In genomic region chr1:211519602-211520001, GRCh38 we compare ENCODE assay signal across 28 cellular contexts. TPM values are rescaled to one million over a fixed set of nuclear protein-coding genes. Genes with fewer than 3 reads are reported as not detected.
"Had no signal": no experiment of that assay in that cellular context is flagged by ENCODE, and none has a peak within 500 bp of the region (broad histone marks: within the 10 kb centered on the region; RNA-seq: fewer than 3 reads in every experiment).

No MANE protein-coding gene starts in this region.

- H3K36me3 Mint-ChIP-seq: activated naive CD4-positive, alpha-beta T cell treated with anti-CD3 and anti-CD28 coated beads, Interleukin-2, amount 50 U/mL, for 24 hours; brain had no signal

- H3K4me3 Mint-ChIP-seq: activated CD8-positive, alpha-beta T cell treated with anti-CD3 and anti-CD28 coated beads, Interleukin-2, amount 10 ng/mL, durations not matched to agents 7 days and 5 days; activated naive CD4-positive, alpha-beta T cell treated with anti-CD3 and anti-CD28 coated beads, Interleukin-2, amount 50 U/mL, for 24 hours; activated T-cell treated with anti-CD3 and anti-CD28 coated beads, Interleukin-2, amount 50 U/mL, for 24 hours; activated T-helper 1 cell treated with anti-CD3 and anti-CD28 coated beads, Interleukin-12 subunit alpha, Interleukin-12 subunit beta, Interleukin-2, Interleukin-4 antibody, amounts not matched to agents 30 ng/mL and 10 ng/mL and 1 ng/mL, durations not matched to agents 14 hours and 24 hours and 36 hours; central memory CD8-positive, alpha-beta T cell; T-helper 1 cell treated with Interleukin-12 subunit alpha and Interleukin-12 subunit beta and Interleukin-4 antibody, amounts not matched to agents 30 μg/mL and 1 μg/mL, for 36 hours had no signal

- ATAC-seq: activated CD8-positive, alpha-beta T cell treated with anti-CD3 and anti-CD28 coated beads, Interleukin-2, amount 10 ng/mL, durations not matched to agents 7 days and 5 days; PC-3 had no signal

- H3K27me3 ChIP-seq: SJSA1 had no signal

- H3K27ac ChIP-seq: SJSA1 had no signal

- DNase-seq: activated CD4-positive, alpha-beta T cell treated with anti-CD3 and anti-CD28 coated beads for 48 hours; activated CD4-positive, alpha-beta T cell treated with anti-CD3 and anti-CD28 coated beads, Interleukin-2, amount 50 U/mL, for 4 hours; activated CD4-positive, CD25-positive, alpha-beta regulatory T cell treated with anti-CD3 and anti-CD28 coated beads, Interleukin-2, amount 50 U/mL, for 72 hours; activated CD8-positive, alpha-beta T cell treated with anti-CD3 and anti-CD28 coated beads, Interleukin-2, amount 10 ng/mL, durations not matched to agents 7 days and 5 days; activated effector memory CD4-positive, alpha-beta T cell treated with Interleukin-2 at 50 U/mL for 16 hours; activated naive CD4-positive, alpha-beta T cell; activated T-cell treated with anti-CD3 and anti-CD28 coated beads, Interleukin-2, amount 50 U/mL, for 24 hours; amygdala; Kasumi-1; KBM-7; NCI-H1048; NCI-H146; NCI-H187 treated with DMSO at 0.1 percent for 48 hours; NCI-H2081 treated with DMSO at 0.1 percent for 48 hours; NCI-H2227 treated with DMSO at 0.1 percent for 48 hours; NCI-H446 treated with DMSO at 0.1 percent for 48 hours; NCI-H524 treated with DMSO at 0.1 percent for 48 hours; NCI-H82; PC-3; SHP77 had no signal

- FAIRE-seq: astrocyte, RCC 7860 had no signal

- H3K36me3 ChIP-seq: SJSA1 had no signal

- H3K27me3 Mint-ChIP-seq: activated naive CD4-positive, alpha-beta T cell treated with anti-CD3 and anti-CD28 coated beads, Interleukin-2, amount 50 U/mL, for 24 hours; central memory CD8-positive, alpha-beta T cell had no signal

- H3K27ac Mint-ChIP-seq: activated CD8-positive, alpha-beta T cell treated with anti-CD3 and anti-CD28 coated beads, Interleukin-2, amount 10 ng/mL, durations not matched to agents 7 days and 5 days; activated naive CD4-positive, alpha-beta T cell treated with anti-CD3 and anti-CD28 coated beads, Interleukin-2, amount 50 U/mL, for 24 hours; activated T-cell treated with anti-CD3 and anti-CD28 coated beads, Interleukin-2, amount 50 U/mL, for 24 hours; activated T-helper 1 cell treated with anti-CD3 and anti-CD28 coated beads, Interleukin-12 subunit alpha, Interleukin-12 subunit beta, Interleukin-2, Interleukin-4 antibody, amounts not matched to agents 30 ng/mL and 10 ng/mL and 1 ng/mL, durations not matched to agents 14 hours and 24 hours and 36 hours; brain; T-helper 1 cell treated with Interleukin-12 subunit alpha and Interleukin-12 subunit beta and Interleukin-4 antibody, amounts not matched to agents 30 μg/mL and 1 μg/mL, for 36 hours had no signal

- H3K4me3 ChIP-seq: SJSA1 had no signal

- H3K9me3 ChIP-seq: SJSA1 had no signal

- H3K9me3 Mint-ChIP-seq: activated naive CD4-positive, alpha-beta T cell treated with anti-CD3 and anti-CD28 coated beads, Interleukin-2, amount 50 U/mL, for 24 hours; activated T-cell treated with anti-CD3 and anti-CD28 coated beads, Interleukin-2, amount 50 U/mL, for 24 hours; activated T-helper 1 cell treated with anti-CD3 and anti-CD28 coated beads, Interleukin-12 subunit alpha, Interleukin-12 subunit beta, Interleukin-2, Interleukin-4 antibody, amounts not matched to agents 30 ng/mL and 10 ng/mL and 1 ng/mL, durations not matched to agents 14 hours and 24 hours and 36 hours; central memory CD8-positive, alpha-beta T cell; T-helper 1 cell treated with Interleukin-12 subunit alpha and Interleukin-12 subunit beta and Interleukin-4 antibody, amounts not matched to agents 30 μg/mL and 1 μg/mL, for 36 hours had no signal

RNA-seq across cellular contexts. Expression of gene RD3, which starts 27.6 kb away (rescaled TPM):
- total RNA-seq: activated CD8-positive, alpha-beta T cell treated with anti-CD3 and anti-CD28 coated beads, Interleukin-2, amount 10 ng/mL, durations not matched to agents 7 days and 5 days; activated T-helper 1 cell treated with anti-CD3 and anti-CD28 coated beads, Interleukin-12 subunit alpha, Interleukin-12 subunit beta, Interleukin-2, Interleukin-4 antibody, amounts not matched to agents 30 ng/mL and 10 ng/mL and 1 ng/mL, durations not matched to agents 14 hours and 24 hours and 36 hours; astrocyte; PC-3; SJSA1 had no signal
